ENCODE assay signal across 8 cellular contexts in the genomic region with DNA sequence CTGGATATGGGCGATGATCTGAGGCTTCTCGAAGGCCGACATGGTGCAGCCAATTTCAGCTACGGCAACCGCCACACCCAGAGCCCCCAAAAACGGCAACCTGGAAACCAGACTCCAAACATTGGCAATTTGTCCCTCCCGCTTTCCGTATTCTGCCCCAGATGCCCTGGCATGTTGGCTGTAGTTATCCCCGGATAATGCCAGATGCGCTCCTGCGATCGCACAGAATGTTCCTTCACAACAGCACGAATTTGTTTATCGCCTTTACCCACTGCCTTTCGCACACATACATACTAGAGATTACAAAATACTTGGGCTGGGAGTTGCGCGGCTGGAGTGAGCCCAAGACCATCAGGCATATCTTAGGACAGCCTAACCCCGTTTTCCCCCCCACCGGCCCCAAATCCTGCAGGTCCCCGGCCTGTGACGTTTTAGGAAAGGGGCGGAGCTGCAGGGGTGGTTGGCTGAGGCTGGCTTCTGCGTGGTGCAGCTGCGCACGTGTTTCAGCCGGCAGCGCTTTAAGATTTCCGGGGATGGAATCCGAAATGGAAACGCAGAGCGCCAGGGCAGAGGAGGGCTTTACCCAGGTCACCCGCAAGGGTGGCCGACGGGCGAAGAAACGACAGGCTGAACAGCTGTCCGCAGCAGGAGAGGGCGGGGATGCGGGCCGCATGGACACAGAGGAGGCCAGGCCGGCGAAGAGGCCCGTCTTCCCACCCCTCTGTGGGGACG. TPM values are rescaled to one million over a fixed set of nuclear protein-coding genes. Genes with fewer than 3 reads are reported as not detected.
DNase-seq lines count a peak whose midpoint lies in the region; ATAC-seq and TF ChIP-seq lines count a peak whose summit lies in the region.

A gene (plus strand): TSS at position 487 of the 732 bp plus-strand sequence. CDS start 47 bp downstream, at position 534.

- DNase-seq in GM04504 (ENCODE audit: low read depth): peak; percentile 91
- DNase-seq in NCI-H1048 (lab: John Stamatoyannopoulos, UW): peak; percentile 83
- DNase-seq in SK-N-SH: peak; percentile 96
- peak; percentile 97 for DNase-seq in activated naive CD4-positive, alpha-beta T cell treated with anti-CD3 and anti-CD28 coated beads, Interleukin-2, amount 50 U/mL, for 16 hours
- peak; percentile 98 for DNase-seq in germinal center (ENCODE audit: low spot score)
- peak; percentile 71 for DNase-seq in non-pigmented ciliary epithelial cell (ENCODE audit: low read depth)
- DNase-seq in superior temporal gyrus (ENCODE audit: extremely low spot score): peak; percentile 97

- no peaks in the 10 kb centered on the region for H3K9me3 ChIP-seq in SK-N-SH

- no peaks in the 10 kb centered on the region for H3K9me2 ChIP-seq in SK-N-SH

- no peaks in the 10 kb centered on the region for H3K27me3 ChIP-seq in SK-N-SH (ENCODE audit: insufficient read depth)

- CTCF ChIA-PET in SK-N-SH (lab: Yijun Ruan, JAX): interaction anchor here (0.8 to 3.1 kb wide), 7 partner anchors 9 to 284 kb away, joined by 3 to 11 read pairs (median 5); no protein-coding TSS in a partner anchor

- H3K4me3 ChIP-seq in SK-N-SH (ENCODE audit: low read depth in 2 of 2, low read length in 1 of 2): peak within 1 kb of the TSS; percentile 90 to 97

- peaks cover 75% of the 10 kb centered on the region for H3K79me2 ChIP-seq in SK-N-SH (ENCODE audit: insufficient read depth)

- H3K27ac ChIP-seq in SK-N-SH (ENCODE audit: low read depth in 2 of 2, low read length in 1 of 2): peak within 1 kb of the TSS; percentile 94 to 97

- H2AFZ ChIP-seq in SK-N-SH (ENCODE audit: low read depth): peak within 1 kb of the TSS; percentile 87

- no peak for TF ChIP-seq CTCF in SK-N-SH (IDR thresholded peaks at IDR 0.05)

- peak within 1 kb of the TSS; percentile 83 for H3K4me2 ChIP-seq in SK-N-SH

- no peaks in the 10 kb centered on the region for H3F3A ChIP-seq in SK-N-SH (replicated peaks; ENCODE audit: insufficient read depth)

- no peaks in the 10 kb centered on the region for H4K20me1 ChIP-seq in SK-N-SH (ENCODE audit: insufficient read depth)

- TF ChIP-seq EP300 in SK-N-SH (IDR thresholded peaks at IDR 0.05; ENCODE audit: borderline replicate concordance in 1 of 2, low read depth in 1 of 2, low read length in 1 of 2): no peak

- POLR2A ChIA-PET in SK-N-SH (lab: Yijun Ruan, JAX): interaction anchor here (1.0 to 1.9 kb wide), 4 partner anchors 10 to 162 kb away, joined by 3 to 6 read pairs (median 6); a partner anchor contains a TSS

- ATAC-seq in HG02571 (IDR thresholded peaks at IDR 0.05; ENCODE audit: unreplicated experiment): peak; percentile 92

- H3K36me3 ChIP-seq in SK-N-SH (replicated peaks in 1 of 2; ENCODE audit: control insufficient read depth in 1 of 2, insufficient read depth in 2 of 2, low read length in 1 of 2): peaks cover 20 to 36% of the 10 kb centered on the region in 2 experiments

- H3K9ac ChIP-seq in SK-N-SH: peak within 1 kb of the TSS; percentile 87

- TF ChIP-seq RAD21 in SK-N-SH (IDR thresholded peaks at IDR 0.05; ENCODE audit: low read length): peak; percentile 11; the same call in 1 of the 2 replicates

- peaks cover 0 to 5% of the 10 kb centered on the region in 2 experiments; a peak in 2 of 4 replicates for H3K4me1 ChIP-seq in SK-N-SH (ENCODE audit: control insufficient read depth in 1 of 2, insufficient read depth in 2 of 2, low read depth in 1 of 2, low read length in 1 of 2)

- WGBS in SK-N-SH (ENCODE audit: low lambda C conversion rate): 1% methylated on average over 35 of the region's 44 CpGs

TF ChIP-seq in SK-N-SH, 30 proteins besides CTCF, POLR2A, EP300 and RAD21 (continues in another document):
- TF ChIP-seq TEAD4 (IDR thresholded peaks at IDR 0.05; ENCODE audit: borderline replicate concordance, insufficient read depth) (no peak), RCOR1 (IDR thresholded peaks at IDR 0.05; ENCODE audit: low read length) (no peak), MXI1 (IDR thresholded peaks at IDR 0.05; ENCODE audit: low read depth, low read length) (peak; percentile 100), TCF12 (IDR thresholded peaks at IDR 0.05) (0 out of 2 replicates have a peak, but pooled peaks have one; percentile 13), ELF1 (IDR thresholded peaks at IDR 0.05) (peak; percentile 74), JUND (IDR thresholded peaks at IDR 0.05) (no peak), SMC3 (IDR thresholded peaks at IDR 0.05; ENCODE audit: low read depth, low read length) (no peak), TAF1 (IDR thresholded peaks at IDR 0.05; ENCODE audit: borderline replicate concordance, low read depth, low read length) (peak; percentile 60; the same call in 1 of the 2 replicates), RXRA (IDR thresholded peaks at IDR 0.05; ENCODE audit: borderline replicate concordance, low read depth) (no peak), EZH2phosphoT487 (IDR thresholded peaks at IDR 0.05; ENCODE audit: borderline replicate concordance, low read depth) (no peak), FOXJ3 (CRISPR knock-in tag; IDR thresholded peaks at IDR 0.05) (no peak), SIN3A (IDR thresholded peaks at IDR 0.05; ENCODE audit: borderline replicate concordance, low read depth, low read length) (peak; percentile 74), NRF1 (IDR thresholded peaks at IDR 0.05; ENCODE audit: low read depth, low read length) (peak; percentile 86), GATA2 (CRISPR knock-in tag; IDR thresholded peaks at IDR 0.05) (no peak), FOXM1 (IDR thresholded peaks at IDR 0.05; ENCODE audit: low read depth) (no peak)
- TF ChIP-seq, protein P1, sequence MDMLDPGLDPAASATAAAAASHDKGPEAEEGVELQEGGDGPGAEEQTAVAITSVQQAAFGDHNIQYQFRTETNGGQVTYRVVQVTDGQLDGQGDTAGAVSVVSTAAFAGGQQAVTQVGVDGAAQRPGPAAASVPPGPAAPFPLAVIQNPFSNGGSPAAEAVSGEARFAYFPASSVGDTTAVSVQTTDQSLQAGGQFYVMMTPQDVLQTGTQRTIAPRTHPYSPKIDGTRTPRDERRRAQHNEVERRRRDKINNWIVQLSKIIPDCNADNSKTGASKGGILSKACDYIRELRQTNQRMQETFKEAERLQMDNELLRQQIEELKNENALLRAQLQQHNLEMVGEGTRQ (IDR thresholded peaks at IDR 0.05; ENCODE audit: borderline replicate concordance, low read depth, low read length): no peak
- TF ChIP-seq, protein P2, sequence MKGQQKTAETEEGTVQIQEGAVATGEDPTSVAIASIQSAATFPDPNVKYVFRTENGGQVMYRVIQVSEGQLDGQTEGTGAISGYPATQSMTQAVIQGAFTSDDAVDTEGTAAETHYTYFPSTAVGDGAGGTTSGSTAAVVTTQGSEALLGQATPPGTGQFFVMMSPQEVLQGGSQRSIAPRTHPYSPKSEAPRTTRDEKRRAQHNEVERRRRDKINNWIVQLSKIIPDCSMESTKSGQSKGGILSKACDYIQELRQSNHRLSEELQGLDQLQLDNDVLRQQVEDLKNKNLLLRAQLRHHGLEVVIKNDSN (IDR thresholded peaks at IDR 0.05; ENCODE audit: borderline replicate concordance, low read depth): peak; percentile 73; the same call in 1 of the 2 replicates
- TF ChIP-seq, protein P3, sequence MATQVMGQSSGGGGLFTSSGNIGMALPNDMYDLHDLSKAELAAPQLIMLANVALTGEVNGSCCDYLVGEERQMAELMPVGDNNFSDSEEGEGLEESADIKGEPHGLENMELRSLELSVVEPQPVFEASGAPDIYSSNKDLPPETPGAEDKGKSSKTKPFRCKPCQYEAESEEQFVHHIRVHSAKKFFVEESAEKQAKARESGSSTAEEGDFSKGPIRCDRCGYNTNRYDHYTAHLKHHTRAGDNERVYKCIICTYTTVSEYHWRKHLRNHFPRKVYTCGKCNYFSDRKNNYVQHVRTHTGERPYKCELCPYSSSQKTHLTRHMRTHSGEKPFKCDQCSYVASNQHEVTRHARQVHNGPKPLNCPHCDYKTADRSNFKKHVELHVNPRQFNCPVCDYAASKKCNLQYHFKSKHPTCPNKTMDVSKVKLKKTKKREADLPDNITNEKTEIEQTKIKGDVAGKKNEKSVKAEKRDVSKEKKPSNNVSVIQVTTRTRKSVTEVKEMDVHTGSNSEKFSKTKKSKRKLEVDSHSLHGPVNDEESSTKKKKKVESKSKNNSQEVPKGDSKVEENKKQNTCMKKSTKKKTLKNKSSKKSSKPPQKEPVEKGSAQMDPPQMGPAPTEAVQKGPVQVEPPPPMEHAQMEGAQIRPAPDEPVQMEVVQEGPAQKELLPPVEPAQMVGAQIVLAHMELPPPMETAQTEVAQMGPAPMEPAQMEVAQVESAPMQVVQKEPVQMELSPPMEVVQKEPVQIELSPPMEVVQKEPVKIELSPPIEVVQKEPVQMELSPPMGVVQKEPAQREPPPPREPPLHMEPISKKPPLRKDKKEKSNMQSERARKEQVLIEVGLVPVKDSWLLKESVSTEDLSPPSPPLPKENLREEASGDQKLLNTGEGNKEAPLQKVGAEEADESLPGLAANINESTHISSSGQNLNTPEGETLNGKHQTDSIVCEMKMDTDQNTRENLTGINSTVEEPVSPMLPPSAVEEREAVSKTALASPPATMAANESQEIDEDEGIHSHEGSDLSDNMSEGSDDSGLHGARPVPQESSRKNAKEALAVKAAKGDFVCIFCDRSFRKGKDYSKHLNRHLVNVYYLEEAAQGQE (IDR thresholded peaks at IDR 0.05; ENCODE audit: low read depth, low read length): 0 out of 2 replicates have a peak, but pooled peaks have one; percentile 4
- TF ChIP-seq, protein P4, sequence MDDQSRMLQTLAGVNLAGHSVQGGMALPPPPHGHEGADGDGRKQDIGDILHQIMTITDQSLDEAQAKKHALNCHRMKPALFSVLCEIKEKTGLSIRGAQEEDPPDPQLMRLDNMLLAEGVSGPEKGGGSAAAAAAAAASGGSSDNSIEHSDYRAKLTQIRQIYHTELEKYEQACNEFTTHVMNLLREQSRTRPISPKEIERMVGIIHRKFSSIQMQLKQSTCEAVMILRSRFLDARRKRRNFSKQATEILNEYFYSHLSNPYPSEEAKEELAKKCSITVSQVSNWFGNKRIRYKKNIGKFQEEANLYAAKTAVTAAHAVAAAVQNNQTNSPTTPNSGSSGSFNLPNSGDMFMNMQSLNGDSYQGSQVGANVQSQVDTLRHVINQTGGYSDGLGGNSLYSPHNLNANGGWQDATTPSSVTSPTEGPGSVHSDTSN (IDR thresholded peaks at IDR 0.05): no peak
- TF ChIP-seq, protein P5, sequence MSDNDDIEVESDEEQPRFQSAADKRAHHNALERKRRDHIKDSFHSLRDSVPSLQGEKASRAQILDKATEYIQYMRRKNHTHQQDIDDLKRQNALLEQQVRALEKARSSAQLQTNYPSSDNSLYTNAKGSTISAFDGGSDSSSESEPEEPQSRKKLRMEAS (IDR thresholded peaks at IDR 0.05; ENCODE audit: low read depth): peak; percentile 99

RNA-seq across cellular contexts. Expression of the gene that starts here (rescaled TPM):
- polyA plus RNA-seq in SK-N-SH (2012; rRNA removed): 16.8 and 20.6 TPM in 2 replicates
- polyA plus RNA-seq in SK-N-SH (2012; cell fraction: cytosol; rRNA removed): 22.0 and 26.7 TPM in 2 replicates
- polyA plus RNA-seq in SK-N-SH (2012; cell fraction: nucleus; rRNA removed): 12.3 and 13.7 TPM in 2 replicates

Comparison
In these comparisons a context has a peak if more than half of its experiments do, and no peak if none do; other contexts are left out.
1. Peak in every context shown above with its lines: DNase-seq, ATAC-seq, H3K4me3 ChIP-seq and H3K27ac ChIP-seq.